Comparison of ENCODE assay signal across 10 cellular contexts in genomic region chr20:49785851-49786174, GRCh38. TPM values are rescaled to one million over a fixed set of nuclear protein-coding genes. Genes with fewer than 3 reads are reported as not detected.
DNase-seq lines count a peak whose midpoint lies in the region; ATAC-seq and TF ChIP-seq lines count a peak whose summit lies in the region.
"Had no signal": no experiment of that assay in that cellular context is flagged by ENCODE, and none has a peak within 500 bp of the region (broad histone marks: within the 10 kb centered on the region; RNA-seq: fewer than 3 reads in every experiment).

No MANE protein-coding gene starts in this region.

- no peaks in the 10 kb centered on the region for H3K36me3 ChIP-seq in lower lobe of right lung

- peak overlapping the region; percentile 4 for H3K27ac ChIP-seq in lower lobe of right lung

- no peak for TF ChIP-seq CTCF in lower lobe of right lung (IDR thresholded peaks at IDR 0.05)

- H3K4me1 ChIP-seq in lower lobe of right lung, result peaks cover 22% of the 10 kb centered on the region

- H3K27me3 ChIP-seq in lower lobe of right lung (ENCODE audit: low read depth), result no peaks in the 10 kb centered on the region

- no peaks in the 10 kb centered on the region for H3K9me3 ChIP-seq in lower lobe of right lung

- no peak overlapping the region for H3K4me3 ChIP-seq in lower lobe of right lung

- intact Hi-C loops in lower lobe of right lung (cut with DNase I), result no loop called here

- peak; percentile 81 for ATAC-seq in GM18502 (IDR thresholded peaks at IDR 0.05; ENCODE audit: poor library complexity, unreplicated experiment)
- ATAC-seq in GM21619 (IDR thresholded peaks at IDR 0.05; ENCODE audit: unreplicated experiment), result peak; percentile 85
- peak; percentile 72 for ATAC-seq in HG03558 (IDR thresholded peaks at IDR 0.05; ENCODE audit: extremely low read depth, unreplicated experiment)
- peak; percentile 46 to 74 for ATAC-seq in lower lobe of right lung

- no peak for DNase-seq in lower lobe of right lung
- no peak for DNase-seq in DMS79 (lab: John Stamatoyannopoulos, UW)
- DNase-seq in Ammon's horn (ENCODE audit: low spot score), result no peak
- no peak for DNase-seq in NCI-H2227 (lab: John Stamatoyannopoulos, UW; ENCODE audit: unreplicated experiment)
- no peak for DNase-seq in NCI-H2196 treated with DMSO at 0.1 percent for 48 hours (lab: John Stamatoyannopoulos, UW; ENCODE audit: unreplicated experiment)
- DNase-seq: NCI-H187 treated with DMSO at 0.1 percent for 48 hours; stimulated activated CD4-positive, alpha-beta T cell treated with anti-CD3 and anti-CD28 coated beads, Interleukin-12 subunit alpha, Interleukin-12 subunit beta, amount 100 ng/mL, for 4 hours had no signal

RNA-seq across cellular contexts. Expression of gene SLC9A8, which starts 26.8 kb away (rescaled TPM):
- total RNA-seq in lower lobe of right lung, result 17.7 TPM
